8 cellular contexts compared by ENCODE assay signal in genomic region chr2:181306785-181307184, GRCh38.
DNase-seq lines count a peak whose midpoint lies in the region; ATAC-seq and TF ChIP-seq lines count a peak whose summit lies in the region.

No MANE protein-coding gene starts in this region.

- intact Hi-C loops in OCI-LY7 (cut with micrococcal nuclease; ENCODE audit: unreplicated experiment), result loop anchor here (5.0 to 10.0 kb wide), 3 partner anchors 324 to 1429 kb away; partner anchors contain the start of genes DNAJC10 and UBE2E3

- H3K9me3 ChIP-seq in OCI-LY7 (ENCODE audit: low read length) (no peaks in the 10 kb centered on the region), osteoblast (ENCODE audit: low read depth, low read length) (no peaks in the 10 kb centered on the region)

- H3K27me3 Mint-ChIP-seq in immature natural killer cell (ENCODE audit: low read depth in 3 of 3), result peaks cover 0 to 2% (median under 1%) of the 10 kb centered on the region in 3 donors

- H3K9me2 ChIP-seq in OCI-LY7 (ENCODE audit: insufficient read depth, low read length), result no peaks in the 10 kb centered on the region

- peak overlapping the region; percentile 56 for H3K4me3 ChIP-seq in OCI-LY7 (ENCODE audit: low read depth, low read length, poor library complexity, severe bottlenecking)
- H3K4me3 ChIP-seq in osteoblast (ENCODE audit: insufficient read depth, low read length), result no peak overlapping the region

- no TSS peak for BruUV-seq in OCI-LY7 (replicated peaks; lab: Mats Ljungman, UMichigan)

- DNase-seq in DMS53 treated with DMSO at 0.1 percent for 48 hours (lab: John Stamatoyannopoulos, UW; ENCODE audit: unreplicated experiment) (peak; percentile 50), OCI-LY7 (ENCODE audit: low spot score) (peak; percentile 58), immature natural killer cell (peak; percentile 28 to 38 (median 37)), NCI-H748 (lab: John Stamatoyannopoulos, UW; ENCODE audit: unreplicated experiment) (no peak), NCI-H2196 treated with DMSO at 0.1 percent for 48 hours (lab: John Stamatoyannopoulos, UW; ENCODE audit: unreplicated experiment) (no peak), osteoblast (ENCODE audit: insufficient read length, low spot score, missing footprints) (no peak), middle frontal gyrus (ENCODE audit: extremely low spot score, low spot score) (no peak)

- CTCF ChIA-PET in OCI-LY7 (lab: Charles Lee; ENCODE audit: unreplicated experiment), result no interaction called here

- H3K4me3 Mint-ChIP-seq in immature natural killer cell, result peak overlapping the region; percentile 51 to 82 (median 77)

- POLR2A ChIA-PET in OCI-LY7 (lab: Charles Lee), result interaction anchor here (0.7 to 12.6 kb wide), 6 partner anchors 17 to 386 kb away, joined by 3 to 261 read pairs (median 40); partner anchors contain the start of gene ITGA4

- peak overlapping the region; percentile 91 to 97 (median 92) for H3K27ac Mint-ChIP-seq in immature natural killer cell

- H3K36me3 ChIP-seq in OCI-LY7 (ENCODE audit: insufficient read depth, low read length) (no peaks in the 10 kb centered on the region), osteoblast (ENCODE audit: insufficient read depth, low read length) (no peaks in the 10 kb centered on the region)

- no peaks in the 10 kb centered on the region for H3K36me3 Mint-ChIP-seq in immature natural killer cell

- H3K79me2 ChIP-seq in OCI-LY7 (ENCODE audit: insufficient read depth, low read depth, low read length) (no peaks in the 10 kb centered on the region), osteoblast (ENCODE audit: insufficient read depth, low read length) (no peaks in the 10 kb centered on the region)

- H2AFZ ChIP-seq in OCI-LY7 (ENCODE audit: low read length) (peak overlapping the region; percentile 96; the same call in 1 of the 2 replicates), osteoblast (ENCODE audit: low read length) (no peak overlapping the region)

- ATAC-seq in GM21619 (IDR thresholded peaks at IDR 0.05; ENCODE audit: unreplicated experiment), result peak; percentile 20

- no peaks in the 10 kb centered on the region for H3K9me3 Mint-ChIP-seq in immature natural killer cell

- H3K4me2 ChIP-seq in OCI-LY7 (ENCODE audit: low read length) (peak overlapping the region; percentile 76), osteoblast (ENCODE audit: insufficient read depth, low read length) (no peak overlapping the region)

- H3K4me1 ChIP-seq in OCI-LY7 (ENCODE audit: insufficient read depth, low read length, poor library complexity, severe bottlenecking), result peaks cover 79% of the 10 kb centered on the region
- H3K4me1 ChIP-seq in osteoblast (ENCODE audit: insufficient read depth, low read length), result no peaks in the 10 kb centered on the region

- peak overlapping the region; percentile 98 for H3K27ac ChIP-seq in OCI-LY7 (ENCODE audit: low read depth, low read length, poor library complexity, severe bottlenecking)
- no peak overlapping the region for H3K27ac ChIP-seq in osteoblast (ENCODE audit: low read depth, low read length)

- H3K27me3 ChIP-seq in osteoblast (ENCODE audit: insufficient read depth, low read length), result no peaks in the 10 kb centered on the region

- TF ChIP-seq CTCF in OCI-LY7 (conservative IDR thresholded peaks at IDR 0.05; ENCODE audit: low read length) (no peak), osteoblast (IDR thresholded peaks at IDR 0.05; ENCODE audit: extremely low read depth, low read depth, low read length) (no peak)

- H3K4me1 Mint-ChIP-seq in immature natural killer cell, result peaks cover 69 to 75% of the 10 kb centered on the region in 2 donors

- H4K20me1 ChIP-seq in OCI-LY7 (ENCODE audit: insufficient read depth, low read length), result no peaks in the 10 kb centered on the region
- no peaks in the 10 kb centered on the region for H4K20me1 ChIP-seq in osteoblast (ENCODE audit: insufficient read depth, low read length)

Comparison
In these comparisons a context has a peak if more than half of its experiments do, and no peak if none do; other contexts are left out.
1. DNase-seq: peak in DMS53 treated with DMSO at 0.1 percent for 48 hours (single experiment), OCI-LY7 (single experiment) and immature natural killer cell (3 of 3); none in NCI-H748 (single experiment), NCI-H2196 treated with DMSO at 0.1 percent for 48 hours (single experiment), osteoblast (single experiment) and middle frontal gyrus (single experiment).